Comparison of ENCODE assay signal across 8 cellular contexts in genomic region chr17:1147664-1148063, GRCh38. TPM values are rescaled to one million over a fixed set of nuclear protein-coding genes. Genes with fewer than 3 reads are reported as not detected.
DNase-seq lines count a peak whose midpoint lies in the region; ATAC-seq and TF ChIP-seq lines count a peak whose summit lies in the region.

No MANE protein-coding gene starts in this region.

- no peak for TF ChIP-seq POLR2A in ovary (IDR thresholded peaks at IDR 0.05)

- ATAC-seq in HG02759 (IDR thresholded peaks at IDR 0.05; ENCODE audit: unreplicated experiment) (no peak), HG03571 (IDR thresholded peaks at IDR 0.05; ENCODE audit: unreplicated experiment) (no peak), GM21825 (IDR thresholded peaks at IDR 0.05; ENCODE audit: unreplicated experiment) (no peak)

- H3K27ac ChIP-seq in HEK293 (ENCODE audit: extremely low read depth, low read depth, low read length) (no peak overlapping the region), endodermal cell (ENCODE audit: low read depth, low read length) (no peak overlapping the region), neuronal stem cell (replicated peaks; ENCODE audit: low read length) (no peak overlapping the region), ovary (no peak overlapping the region)

- H3K23ac ChIP-seq in neuronal stem cell (ENCODE audit: low read depth, low read length, poor library complexity), result no peak overlapping the region

- no peak overlapping the region for H3K4ac ChIP-seq in neuronal stem cell (ENCODE audit: low read length)

- no peak overlapping the region for H3K14ac ChIP-seq in neuronal stem cell (ENCODE audit: low read length)

- 55% methylated on average over 5 to 8 of the region's 8 CpGs for WGBS in endodermal cell (ENCODE audit: insufficient coverage in 1 of 2, insufficient read length in 1 of 2), 2 experiments
- no CpG with 5 or more reads among the region's 8 CpGs for whole genome bisulfite sequencing in neuronal stem cell (ENCODE audit: extremely low coverage in 2 of 2, insufficient read length in 2 of 2, insufficient replicate concordance in 1 of 2), 2 donors
- WGBS in ovary, 3 donors, result 68 to 70% (median 70%) methylated on average over 8 of the region's 8 CpGs

- H2BK120ac ChIP-seq in neuronal stem cell (ENCODE audit: low read depth, low read length), result no peak overlapping the region

- H3K9me3 ChIP-seq in HEK293 (ENCODE audit: control insufficient read depth, insufficient read depth, low read depth, low read length) (no peaks in the 10 kb centered on the region), endodermal cell (ENCODE audit: control insufficient read depth, low read length) (no peaks in the 10 kb centered on the region), neuronal stem cell (replicated peaks in 1 of 2; ENCODE audit: control insufficient read depth in 2 of 2, insufficient read depth in 1 of 2, low read depth in 1 of 2, low read length in 2 of 2) (no peaks in the 10 kb centered on the region), ovary (no peaks in the 10 kb centered on the region)

- H3K4me3 ChIP-seq in HEK293 (ENCODE audit: low read depth, low read length) (no peak overlapping the region), endodermal cell (ENCODE audit: low read length) (no peak overlapping the region), neuronal stem cell (ENCODE audit: low read length in 2 of 2) (no peak overlapping the region), ovary (no peak overlapping the region)

- no peak overlapping the region for H4K91ac ChIP-seq in neuronal stem cell (ENCODE audit: low read depth, low read length, poor library complexity)

- no peak overlapping the region for H2BK5ac ChIP-seq in neuronal stem cell (ENCODE audit: low read length)

- no peak overlapping the region for H3K4me2 ChIP-seq in neuronal stem cell (ENCODE audit: insufficient read depth, low read length, poor library complexity, severe bottlenecking)

- peaks cover 9% of the 10 kb centered on the region for H3K36me3 Mint-ChIP-seq in endodermal cell (ENCODE audit: low read depth)

- H3K9ac ChIP-seq in endodermal cell (ENCODE audit: extremely low read depth, low read length, poor library complexity, severe bottlenecking) (no peak overlapping the region), neuronal stem cell (ENCODE audit: low read depth, low read length, poor library complexity) (no peak overlapping the region)

- H3K27ac Mint-ChIP-seq in endodermal cell, result peak overlapping the region; percentile 78

- H3K18ac ChIP-seq in neuronal stem cell (ENCODE audit: low read length), result peak overlapping the region; percentile 74

- H2AK5ac ChIP-seq in neuronal stem cell (ENCODE audit: low read depth, low read length), result no peak overlapping the region

- TF ChIP-seq CTCF in HEK293 (tag by site-specific recombination; IDR thresholded peaks at IDR 0.05) (peak; percentile 79; the same call in 1 of the 2 replicates), endodermal cell (conservative IDR thresholded peaks at IDR 0.05) (peak; percentile 78), ovary (IDR thresholded peaks at IDR 0.05) (no peak)

- H3K27me3 ChIP-seq in endodermal cell (ENCODE audit: control insufficient read depth, insufficient read depth, low read length, poor library complexity, severe bottlenecking), result no peaks in the 10 kb centered on the region
- no peaks in the 10 kb centered on the region for H3K27me3 ChIP-seq in neuronal stem cell (ENCODE audit: control insufficient read depth in 3 of 3, insufficient read depth in 3 of 3, low read depth in 1 of 3, low read length in 3 of 3)
- no peaks in the 10 kb centered on the region for H3K27me3 ChIP-seq in ovary

- H3K4me1 ChIP-seq in HEK293 (ENCODE audit: control insufficient read depth, insufficient read depth, low read length) (peaks cover 8% of the 10 kb centered on the region), endodermal cell (ENCODE audit: control insufficient read depth, insufficient read depth, low read length) (peaks cover 6% of the 10 kb centered on the region), neuronal stem cell (ENCODE audit: control insufficient read depth in 2 of 2, insufficient read depth in 1 of 2, low read depth in 1 of 2, low read length in 2 of 2) (peaks cover 11 to 12% of the 10 kb centered on the region in 2 donors), ovary (ENCODE audit: insufficient read depth) (no peaks in the 10 kb centered on the region)

- H3K27me3 Mint-ChIP-seq in endodermal cell (ENCODE audit: insufficient read depth), result peaks cover 2% of the 10 kb centered on the region

- TF ChIP-seq EP300 in ovary (IDR thresholded peaks at IDR 0.05), result no peak

- no peaks in the 10 kb centered on the region for H3K9me3 Mint-ChIP-seq in endodermal cell

- H3K4me1 Mint-ChIP-seq in endodermal cell, result peaks cover 16% of the 10 kb centered on the region

- no peak overlapping the region for H2BK12ac ChIP-seq in neuronal stem cell (ENCODE audit: low read length)

- CTCF ChIA-PET in HEK293 (lab: Yijun Ruan, JAX), result interaction anchor here (0.7 to 8.3 kb wide), 20 partner anchors 8 to 151 kb away, joined by 3 to 114 read pairs (median 5); partner anchors contain the start of gene TIMM22

- H3K36me3 ChIP-seq in HEK293 (ENCODE audit: control insufficient read depth in 2 of 2, insufficient read depth in 1 of 2, low read length in 2 of 2) (peaks cover 0 to 20% of the 10 kb centered on the region in 2 experiments; a peak in 2 of 3 replicates), endodermal cell (ENCODE audit: control insufficient read depth, insufficient read depth, low read length) (no peaks in the 10 kb centered on the region), neuronal stem cell (replicated peaks in 1 of 2; ENCODE audit: control insufficient read depth in 2 of 2, insufficient read depth in 2 of 2, low read length in 2 of 2) (peaks cover 4 to 8% of the 10 kb centered on the region in 2 donors), ovary (no peaks in the 10 kb centered on the region)

- no peak overlapping the region for H2BK15ac ChIP-seq in neuronal stem cell (ENCODE audit: low read length)

- intact Hi-C loops in ovary (cut with DNase I), result no loop called here

- DNase-seq in NCI-H69 (lab: John Stamatoyannopoulos, UW) (peak; percentile 84), endodermal cell (peak; percentile 97), neuronal stem cell (ENCODE audit: low spot score) (peak; percentile 42), ovary (no peak)

- no peak overlapping the region for H2AFZ ChIP-seq in neuronal stem cell (ENCODE audit: low read length)

- POLR2A ChIA-PET in HEK293 (lab: Yijun Ruan, JAX), result interaction anchor here (0.9 to 1.4 kb wide), 3 partner anchors 32 to 90 kb away, joined by 3 to 6 read pairs (median 6); no protein-coding TSS in a partner anchor

- H3K79me1 ChIP-seq in neuronal stem cell (ENCODE audit: low read depth, low read length), result peaks cover 7% of the 10 kb centered on the region

- no peak overlapping the region for H4K8ac ChIP-seq in neuronal stem cell (ENCODE audit: low read depth, low read length)

- H3K4me3 Mint-ChIP-seq in endodermal cell, result no peak overlapping the region

TF ChIP-seq in HEK293, 187 proteins besides CTCF, POLR2A, EP300 and RAD21 (continues in another document):
- TF ChIP-seq ZNF341 (tag by site-specific recombination; IDR thresholded peaks at IDR 0.05; ENCODE audit: low read depth) (no peak), MZF1 (tag by site-specific recombination; IDR thresholded peaks at IDR 0.05; ENCODE audit: borderline replicate concordance) (no peak), ZNF654 (tag by site-specific recombination; IDR thresholded peaks at IDR 0.05; ENCODE audit: low read depth) (peak; percentile 90), ZNF169 (tag by site-specific recombination; IDR thresholded peaks at IDR 0.05) (no peak), ZNF280C (tag by site-specific recombination; IDR thresholded peaks at IDR 0.05) (no peak), ZFHX2 (tag by site-specific recombination; conservative IDR thresholded peaks at IDR 0.05) (peak; percentile 85), ZSCAN16 (tag by site-specific recombination; IDR thresholded peaks at IDR 0.05) (no peak), PRDM6 (tag by site-specific recombination; IDR thresholded peaks at IDR 0.05) (no peak), IKZF3 (tag by site-specific recombination; IDR thresholded peaks at IDR 0.05) (peak; percentile 57)

RNA-seq across cellular contexts. Expression of gene ABR, which starts 32.1 kb away (rescaled TPM):
- 10 to 100 TPM; 51.1 to 58.7 TPM for total RNA-seq in endodermal cell
- polyA plus RNA-seq in endodermal cell (2013, experiment 1 of 2), result 52.8 TPM
- polyA plus RNA-seq in endodermal cell (2013, experiment 2 of 2), result 56.2 TPM
- 53.3 TPM for polyA plus RNA-seq in neuronal stem cell (2013, experiment 1 of 2)
- 57.2 TPM for polyA plus RNA-seq in neuronal stem cell (2013, experiment 2 of 2)
- total RNA-seq in ovary, result 10 to 100 TPM; 25.0 to 94.6 (median 60.2) TPM
- polyA plus RNA-seq in ovary, result 10 to 100 TPM; 33.3 to 66.7 TPM

Comparison
In these comparisons a context has a peak if more than half of its experiments do, and no peak if none do; other contexts are left out.
1. CTCF ChIP-seq: peak in HEK293 (single experiment) and endodermal cell (single experiment); none in ovary (0 of 3).
2. DNase-seq: peak in NCI-H69 (single experiment), endodermal cell (single experiment) and neuronal stem cell (single experiment); none in ovary (0 of 5).